Comparison of ENCODE assay signal across 8 cellular contexts in the genomic region with DNA sequence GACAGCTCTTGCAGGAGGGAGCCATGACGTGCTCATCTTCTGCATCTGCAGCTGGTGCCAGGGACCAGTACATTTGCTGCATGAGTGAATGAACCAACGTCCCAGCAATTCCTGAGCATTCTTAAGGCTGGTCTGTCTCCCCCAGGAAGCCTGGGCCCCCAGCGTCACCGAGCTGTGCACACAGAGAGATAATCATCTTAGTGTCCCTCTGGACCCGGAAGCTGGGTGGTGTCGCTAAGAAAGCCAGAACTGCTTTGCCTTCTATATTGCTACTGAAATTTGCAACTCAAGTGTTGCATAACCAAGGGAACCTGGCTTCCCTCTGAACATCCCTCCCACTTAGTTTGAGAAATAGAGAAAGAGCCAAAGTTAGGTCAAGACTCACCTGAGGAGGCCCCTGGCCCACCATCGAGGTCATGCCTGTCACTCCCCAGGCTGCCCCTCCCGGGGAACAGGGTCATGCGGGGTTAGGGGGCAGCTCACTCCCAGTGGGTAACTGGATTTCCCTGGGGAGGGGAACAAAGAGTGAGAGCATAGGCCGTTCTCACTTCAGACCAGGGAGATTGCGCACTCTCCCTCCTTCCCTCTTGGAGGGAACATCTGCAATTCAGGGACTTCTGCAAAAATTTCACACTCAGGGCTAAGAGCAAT.
DNase-seq lines count a peak whose midpoint lies in the region; ATAC-seq and TF ChIP-seq lines count a peak whose summit lies in the region.

No MANE protein-coding gene starts in this region.

- peak overlapping the region in 2 of 7 donors; percentile 54 to 55 for H3K27ac Mint-ChIP-seq in CD4-positive, alpha-beta memory T cell
- peak overlapping the region; percentile 97 for H3K27ac Mint-ChIP-seq in dendritic cell treated with granulocyte-macrophage colony-stimulating factor and Interleukin-4, amounts not matched to agents 40 ng/mL and 50 ng/mL, for 4 days
- peak overlapping the region; percentile 98 for H3K27ac Mint-ChIP-seq in neural crest cell (ENCODE audit: unreplicated experiment)

- peak; percentile 26 for ATAC-seq in GM21529 (IDR thresholded peaks at IDR 0.05; ENCODE audit: unreplicated experiment)

- H3K9me3 ChIP-seq in CD4-positive, alpha-beta memory T cell (ENCODE audit: control insufficient read depth in 1 of 2, low read length in 2 of 2) = no peaks in the 10 kb centered on the region

- peak in 1 of 5 donors; percentile 39 for DNase-seq in CD4-positive, alpha-beta memory T cell
- DNase-seq in Kasumi-1 (lab: John Stamatoyannopoulos, UW) (peak; percentile 95 to 96), neural crest cell (ENCODE audit: low read depth, low spot score) (peak; percentile 31), GM13977 (ENCODE audit: low spot score) (no peak), H4 (ENCODE audit: low spot score) (no peak), T-helper 9 cell (no peak)

- H3K4me3 ChIP-seq in CD4-positive, alpha-beta memory T cell (ENCODE audit: low read length in 2 of 2) = no peak overlapping the region

- no peak for TF ChIP-seq CTCF in neural crest cell (conservative IDR thresholded peaks at IDR 0.05)
- TF ChIP-seq CTCF in GM13977 (IDR thresholded peaks at IDR 0.05; ENCODE audit: extremely low read depth, insufficient read depth, missing control alignments) = no peak

- POLR2A ChIA-PET in CD4-positive, alpha-beta memory T cell (lab: Charles Lee; ENCODE audit: partially characterized antibody) = no interaction called here

- no peaks in the 10 kb centered on the region for H3K27me3 ChIP-seq in CD4-positive, alpha-beta memory T cell (ENCODE audit: insufficient read depth, low read length)

- CTCF ChIA-PET in CD4-positive, alpha-beta memory T cell (lab: Charles Lee; ENCODE audit: partially characterized antibody) = no interaction called here

- in situ Hi-C loops in GM13977 (cut with MboI; ENCODE audit: low pct_unique_long_range_greater_than_20kb, low sequenced_read_pairs, unreplicated experiment) = no loop called here

- H3K4me1 ChIP-seq in CD4-positive, alpha-beta memory T cell (ENCODE audit: insufficient read depth, low read length) = peaks cover 11% of the 10 kb centered on the region

- intact Hi-C loops in CD4-positive, alpha-beta memory T cell (cut with micrococcal nuclease) = no loop called here
- intact Hi-C loops in dendritic cell treated with granulocyte-macrophage colony-stimulating factor and Interleukin-4, amounts not matched to agents 40 ng/mL and 50 ng/mL, for 4 days (cut with micrococcal nuclease) = loop anchor here (1.0 to 5.0 kb wide), 2 partner anchors 45 to 53 kb away; no protein-coding TSS in a partner anchor

- peaks cover 2 to 33% (median 19%) of the 10 kb centered on the region in 8 donors for H3K9me3 Mint-ChIP-seq in CD4-positive, alpha-beta memory T cell
- H3K9me3 Mint-ChIP-seq in dendritic cell treated with granulocyte-macrophage colony-stimulating factor and Interleukin-4, amounts not matched to agents 40 ng/mL and 50 ng/mL, for 4 days = peaks cover 13% of the 10 kb centered on the region
- H3K9me3 Mint-ChIP-seq in neural crest cell = peaks cover 16% of the 10 kb centered on the region

- no peaks in the 10 kb centered on the region for H3K36me3 ChIP-seq in CD4-positive, alpha-beta memory T cell (ENCODE audit: insufficient read depth, low read length)

- peak overlapping the region in 5 of 8 donors; percentile 24 to 67 (median 58) for H3K4me3 Mint-ChIP-seq in CD4-positive, alpha-beta memory T cell
- H3K4me3 Mint-ChIP-seq in dendritic cell treated with granulocyte-macrophage colony-stimulating factor and Interleukin-4, amounts not matched to agents 40 ng/mL and 50 ng/mL, for 4 days = peak overlapping the region; percentile 83
- peak overlapping the region; percentile 71 for H3K4me3 Mint-ChIP-seq in neural crest cell

- H3K36me3 Mint-ChIP-seq in CD4-positive, alpha-beta memory T cell = peaks cover 1 to 6% of the 10 kb centered on the region in 2 donors
- H3K36me3 Mint-ChIP-seq in dendritic cell treated with granulocyte-macrophage colony-stimulating factor and Interleukin-4, amounts not matched to agents 40 ng/mL and 50 ng/mL, for 4 days (ENCODE audit: low read depth) = peaks cover 11% of the 10 kb centered on the region
- H3K36me3 Mint-ChIP-seq in neural crest cell (ENCODE audit: low read depth) = peaks cover 37% of the 10 kb centered on the region

- H3K4me1 Mint-ChIP-seq in CD4-positive, alpha-beta memory T cell = peaks cover 9 to 15% (median 12%) of the 10 kb centered on the region in 4 donors
- peaks cover 79% of the 10 kb centered on the region for H3K4me1 Mint-ChIP-seq in dendritic cell treated with granulocyte-macrophage colony-stimulating factor and Interleukin-4, amounts not matched to agents 40 ng/mL and 50 ng/mL, for 4 days (ENCODE audit: low read depth)
- H3K4me1 Mint-ChIP-seq in neural crest cell = peaks cover 58% of the 10 kb centered on the region

- H3K27ac ChIP-seq in CD4-positive, alpha-beta memory T cell (ENCODE audit: low read depth, low read length) = no peak overlapping the region

- H3K27me3 Mint-ChIP-seq in CD4-positive, alpha-beta memory T cell = no peaks in the 10 kb centered on the region
- no peaks in the 10 kb centered on the region for H3K27me3 Mint-ChIP-seq in dendritic cell treated with granulocyte-macrophage colony-stimulating factor and Interleukin-4, amounts not matched to agents 40 ng/mL and 50 ng/mL, for 4 days
- no peaks in the 10 kb centered on the region for H3K27me3 Mint-ChIP-seq in neural crest cell (ENCODE audit: low read depth)

Comparison
In these comparisons a context has a peak if more than half of its experiments do, and no peak if none do; other contexts are left out.
1. DNase-seq: peak in Kasumi-1 (2 of 2) and neural crest cell (single experiment); none in GM13977 (single experiment), H4 (single experiment) and T-helper 9 cell (single experiment).
2. Peak in every context shown above with its lines, with median percentiles within 50 percentile points of each other: H3K4me3 Mint-ChIP-seq.